14 cellular contexts compared by ENCODE assay signal in genomic region chr16:70391446-70391845, GRCh38.
"Had no signal": no experiment of that assay in that cellular context is flagged by ENCODE, and none has a peak within 500 bp of the region (broad histone marks: within the 10 kb centered on the region; RNA-seq: fewer than 3 reads in every experiment).

No MANE protein-coding gene starts in this region.

- H3K36me3 ChIP-seq: transverse colon had no signal

- H3K27me3 Mint-ChIP-seq: naive thymus-derived CD8-positive, alpha-beta T cell; progenitor cell of endocrine pancreas; stimulated activated naive B cell treated with anti-CD40 and anti-IgM and Interleukin-4, amounts not matched to agents 10 μg/mL and 1 μg/mL and 100 μg/mL, for 72 hours had no signal

- H3K9me3 Mint-ChIP-seq: immature natural killer cell; naive thymus-derived CD8-positive, alpha-beta T cell; stimulated activated naive B cell treated with anti-CD40 and anti-IgM and Interleukin-4, amounts not matched to agents 10 μg/mL and 1 μg/mL and 100 μg/mL, for 72 hours had no signal

- H3K27ac ChIP-seq: coronary artery, gastroesophageal sphincter, right lobe of liver, spleen, transverse colon had no signal

- H3K27me3 ChIP-seq: gastroesophageal sphincter, right lobe of liver, spleen, transverse colon had no signal

- ATAC-seq: naive thymus-derived CD8-positive, alpha-beta T cell; right lobe of liver; stimulated activated naive B cell treated with anti-CD40 and anti-IgM and Interleukin-4, amounts not matched to agents 10 μg/mL and 1 μg/mL and 100 μg/mL, for 72 hours had no signal

- H3K4me1 ChIP-seq: right lobe of liver had no signal

- H3K9me3 ChIP-seq: gastroesophageal sphincter, mucosa of descending colon, right lobe of liver, spleen, transverse colon had no signal

- H3K4me3 ChIP-seq: coronary artery, gastroesophageal sphincter, mucosa of descending colon, right lobe of liver, spleen, transverse colon had no signal

- H3K27ac Mint-ChIP-seq: progenitor cell of endocrine pancreas; stimulated activated naive B cell treated with anti-CD40 and anti-IgM and Interleukin-4, amounts not matched to agents 10 μg/mL and 1 μg/mL and 100 μg/mL, for 72 hours had no signal

- H3K4me3 Mint-ChIP-seq: immature natural killer cell; naive thymus-derived CD8-positive, alpha-beta T cell; stimulated activated naive B cell treated with anti-CD40 and anti-IgM and Interleukin-4, amounts not matched to agents 10 μg/mL and 1 μg/mL and 100 μg/mL, for 72 hours had no signal

- DNase-seq: activated CD4-positive, CD25-positive, alpha-beta regulatory T cell; activated naive CD4-positive, alpha-beta T cell; effector CD8-positive, alpha-beta T cell; immature natural killer cell; right lobe of liver; spleen; stimulated activated CD4-positive, alpha-beta T cell treated with anti-CD3 and anti-CD28 coated beads, Interleukin-1b, Interleukin-23, amount 100 ng/mL, for 48 hours; stimulated activated naive B cell treated with anti-CD40 and anti-IgM and Interleukin-4, amounts not matched to agents 10 μg/mL and 1 μg/mL and 100 μg/mL, for 72 hours had no signal
